ENCODE assay signal across 8 cellular contexts in genomic region chr16:50326835-50327465, GRCh38. TPM values are rescaled to one million over a fixed set of nuclear protein-coding genes. Genes with fewer than 3 reads are reported as not detected.
DNase-seq lines count a peak whose midpoint lies in the region; ATAC-seq, FAIRE-seq and TF ChIP-seq lines count a peak whose summit lies in the region.

No MANE protein-coding gene starts in this region.

- peak overlapping the region; percentile 88 for H3K27ac Mint-ChIP-seq in CD8-positive, alpha-beta T cell

- POLR2A ChIA-PET in CD8-positive, alpha-beta T cell (lab: Charles Lee): interaction anchor here (0.6 to 2.0 kb wide), 19 partner anchors 11 to 476 kb away, joined by 3 to 18 read pairs (median 4); partner anchors contain the start of gene BRD7

- CTCF ChIA-PET in CD8-positive, alpha-beta T cell (lab: Charles Lee): interaction anchor here (0.7 to 10.8 kb wide), 50 partner anchors 9 to 479 kb away, joined by 3 to 217 read pairs (median 5); partner anchors contain the start of genes ADCY7, CNEP1R1 and CYLD

- TF ChIP-seq EP300 in sigmoid colon (IDR thresholded peaks at IDR 0.05): no peak

- H3K36me3 Mint-ChIP-seq in CD8-positive, alpha-beta T cell: peaks cover 66% of the 10 kb centered on the region

- H3K4me1 Mint-ChIP-seq in CD8-positive, alpha-beta T cell (ENCODE audit: low read depth): peaks cover 73% of the 10 kb centered on the region

- ATAC-seq in CD8-positive, alpha-beta T cell: peak; percentile 91
- peak; percentile 69 for ATAC-seq in GM19397 (IDR thresholded peaks at IDR 0.05; ENCODE audit: unreplicated experiment)

- intact Hi-C loops in CD8-positive, alpha-beta T cell (cut with DNase I, micrococcal nuclease): loop anchor here (1.0 to 10.0 kb wide), 13 partner anchors 8 to 480 kb away; partner anchors contain the start of genes BRD7 (in 2 of the 2), NKD1 (in 2 of the 2) and CYLD (in 1 of the 2)
- intact Hi-C loops in sigmoid colon (cut with DNase I): no loop called here

- no peak for TF ChIP-seq POLR2A in sigmoid colon (IDR thresholded peaks at IDR 0.05)

- no peak overlapping the region for H3K4me3 ChIP-seq in CD8-positive, alpha-beta T cell (ENCODE audit: low read depth, low read length)
- H3K4me3 ChIP-seq in LNCaP clone FGC (ENCODE audit: low read depth, low read length) (no peak overlapping the region), small intestine (ENCODE audit: low read depth in 1 of 2, low read length in 2 of 2) (no peak overlapping the region), MG63 (no peak overlapping the region), sigmoid colon (no peak overlapping the region)

- FAIRE-seq in small intestine (lab: Jason Lieb, UNC): no peak

- H3K27me3 ChIP-seq in CD8-positive, alpha-beta T cell (ENCODE audit: insufficient read depth, low read length): no peaks in the 10 kb centered on the region
- H3K27me3 ChIP-seq in small intestine (ENCODE audit: control insufficient read depth in 2 of 2, insufficient read depth in 2 of 2, low read length in 2 of 2) (no peaks in the 10 kb centered on the region), MG63 (no peaks in the 10 kb centered on the region), sigmoid colon (no peaks in the 10 kb centered on the region)

- H3K9me3 ChIP-seq in CD8-positive, alpha-beta T cell (ENCODE audit: low read length): no peaks in the 10 kb centered on the region
- no peaks in the 10 kb centered on the region for H3K9me3 ChIP-seq in small intestine (ENCODE audit: control insufficient read depth, low read depth)
- H3K9me3 ChIP-seq in MG63: no peaks in the 10 kb centered on the region
- H3K9me3 ChIP-seq in sigmoid colon: no peaks in the 10 kb centered on the region

- no peaks in the 10 kb centered on the region for H3K27me3 Mint-ChIP-seq in CD8-positive, alpha-beta T cell (ENCODE audit: low read depth)

- H3K36me3 ChIP-seq in CD8-positive, alpha-beta T cell (ENCODE audit: insufficient read depth, low read length): peaks cover 7% of the 10 kb centered on the region
- peaks cover 3 to 8% of the 10 kb centered on the region in 2 donors for H3K36me3 ChIP-seq in small intestine (ENCODE audit: control insufficient read depth in 2 of 2, insufficient read depth in 2 of 2, low read length in 2 of 2)
- H3K36me3 ChIP-seq in MG63: peaks cover 34% of the 10 kb centered on the region
- H3K36me3 ChIP-seq in sigmoid colon: peaks cover 3 to 52% (median 4%) of the 10 kb centered on the region in 4 donors

- WGBS in small intestine, 3 donors: 64 to 70% (median 68%) methylated on average over 7 of the region's 7 CpGs
- WGBS in sigmoid colon, 2 donors: 63 to 67% methylated on average over 7 of the region's 7 CpGs

- peaks cover 24% of the 10 kb centered on the region for H3K4me1 ChIP-seq in CD8-positive, alpha-beta T cell (ENCODE audit: insufficient read depth, low read length)
- H3K4me1 ChIP-seq in small intestine (ENCODE audit: control insufficient read depth in 2 of 2, insufficient read depth in 1 of 2, low read depth in 1 of 2, low read length in 1 of 2) (no peaks in the 10 kb centered on the region), sigmoid colon (peaks cover 0 to 56% (median 23%) of the 10 kb centered on the region in 4 donors)

- no peaks in the 10 kb centered on the region for H3K9me3 Mint-ChIP-seq in CD8-positive, alpha-beta T cell

- DNase-seq in CD8-positive, alpha-beta T cell: peak; percentile 32 to 84 (median 63)
- DNase-seq in LNCaP clone FGC (ENCODE audit: low read depth) (no peak), activated T-cell treated with anti-CD3 and anti-CD28 coated beads for 1 hour (ENCODE audit: low read depth) (peak; percentile 46), fibroblast of peridontal ligament (ENCODE audit: extremely low read depth) (peak; percentile 49), small intestine (peak; percentile 49), MG63 (no peak), sigmoid colon (no peak)

- no peak overlapping the region for H3K4me3 Mint-ChIP-seq in CD8-positive, alpha-beta T cell

- H3K27ac ChIP-seq in CD8-positive, alpha-beta T cell (ENCODE audit: low read depth, low read length): peak overlapping the region; percentile 31
- H3K27ac ChIP-seq in small intestine (ENCODE audit: low read depth in 1 of 2, low read length in 1 of 2) (no peak overlapping the region), sigmoid colon (peak overlapping the region in 1 of 4 donors; percentile 2)

- peak; percentile 76 for TF ChIP-seq CTCF in CD8-positive, alpha-beta T cell (IDR thresholded peaks at IDR 0.05)
- TF ChIP-seq CTCF in LNCaP clone FGC (IDR thresholded peaks at IDR 0.05; ENCODE audit: control insufficient read depth, extremely low read depth, insufficient read depth): peak; percentile 65
- peak in 2 of 4 experiments; percentile 35 to 47 for TF ChIP-seq CTCF in sigmoid colon (IDR thresholded peaks at IDR 0.05)

RNA-seq across cellular contexts. Expression of gene BRD7, which starts 41.8 kb away (rescaled TPM):
- total RNA-seq in CD8-positive, alpha-beta T cell: 100 to 1,000 TPM; 113 to 117 TPM
- 10 to 100 TPM; 40.7 to 44.6 (median 42.3) TPM for polyA plus RNA-seq in small intestine
- 23.6 and 39.1 TPM in 2 replicates for total RNA-seq in MG63 (2014; rRNA removed; shearing (Covaris generic); ENCODE audit: low replicate concordance)
- 10 to 100 TPM; 52.0 to 56.4 (median 53.7) TPM for total RNA-seq in sigmoid colon
- 10 to 100 TPM; 34.2 to 38.6 (median 38.6) TPM for polyA plus RNA-seq in sigmoid colon

Comparison
In these comparisons a context has a peak if more than half of its experiments do, and no peak if none do; other contexts are left out.
1. DNase-seq: peak in CD8-positive, alpha-beta T cell (7 of 7), activated T-cell treated with anti-CD3 and anti-CD28 coated beads for 1 hour (single experiment), fibroblast of peridontal ligament (single experiment) and small intestine (single experiment); none in LNCaP clone FGC (single experiment), MG63 (single experiment) and sigmoid colon (single experiment).